13 cellular contexts compared by ENCODE assay signal in the genomic region with DNA sequence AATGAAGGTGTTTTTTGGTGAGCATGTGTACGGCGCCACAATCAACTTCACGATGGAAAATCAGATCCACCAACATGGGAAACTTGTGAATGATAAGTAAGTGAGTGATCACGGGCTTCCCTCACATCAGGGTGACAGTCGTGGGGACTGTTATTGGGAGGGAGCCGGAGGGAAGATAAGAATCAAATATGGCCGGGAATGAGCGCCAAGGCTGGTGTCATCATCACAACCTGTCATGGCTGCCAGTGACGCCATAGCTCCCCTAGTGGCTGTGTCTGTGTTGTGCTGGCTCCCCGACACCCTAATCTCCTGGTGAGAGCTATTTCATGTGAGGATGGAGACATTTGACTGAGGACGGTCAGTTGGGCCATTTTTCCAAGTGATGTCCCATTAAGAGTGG.
DNase-seq lines count a peak whose midpoint lies in the region; ATAC-seq and TF ChIP-seq lines count a peak whose summit lies in the region.
"Had no signal": no experiment of that assay in that cellular context is flagged by ENCODE, and none has a peak within 500 bp of the region (broad histone marks: within the 10 kb centered on the region; RNA-seq: fewer than 3 reads in every experiment).

No MANE protein-coding gene starts in this region.

- H3K4me3 ChIP-seq in GM23338: no peak overlapping the region
- H3K4me3 ChIP-seq in SJCRH30: no peak overlapping the region
- H3K4me3 ChIP-seq in fibroblast of villous mesenchyme (ENCODE audit: low read depth, low read length): no peak overlapping the region
- H3K4me3 ChIP-seq in ovary: no peak overlapping the region
- H3K4me3 ChIP-seq in testis: no peak overlapping the region
- H3K4me3 ChIP-seq: adrenal gland had no signal

- no peaks in the 10 kb centered on the region for H3F3A ChIP-seq in GM23338 (replicated peaks; ENCODE audit: low read depth)

- H3K4me2 ChIP-seq in GM23338: no peak overlapping the region

- no peaks in the 10 kb centered on the region for H3K4me1 ChIP-seq in GM23338 (ENCODE audit: insufficient read depth)
- no peaks in the 10 kb centered on the region for H3K4me1 ChIP-seq in SJCRH30
- H3K4me1 ChIP-seq in ovary (ENCODE audit: insufficient read depth): no peaks in the 10 kb centered on the region
- H3K4me1 ChIP-seq in testis: no peaks in the 10 kb centered on the region

- peak; percentile 76 for ATAC-seq in GM23338

- no peaks in the 10 kb centered on the region for H3K36me3 ChIP-seq in GM23338 (ENCODE audit: insufficient read depth)
- H3K36me3 ChIP-seq in SJCRH30: no peaks in the 10 kb centered on the region
- H3K36me3 ChIP-seq in ovary: no peaks in the 10 kb centered on the region
- no peaks in the 10 kb centered on the region for H3K36me3 ChIP-seq in testis (ENCODE audit: low read depth, missing control alignments)
- H3K36me3 ChIP-seq: adrenal gland had no signal

- peaks cover 4% of the 10 kb centered on the region for H3K27me3 Mint-ChIP-seq in GM23338 (ENCODE audit: insufficient read depth, low read depth, poor library complexity)

- no peaks in the 10 kb centered on the region for H3K79me2 ChIP-seq in GM23338 (replicated peaks; ENCODE audit: insufficient read depth)

- H3K4me3 Mint-ChIP-seq in GM23338: no peak overlapping the region
- H3K4me3 Mint-ChIP-seq: activated B cell treated with CpG ODN at 0.5 μM for 24 hours, naive B cell had no signal

- H3K36me3 Mint-ChIP-seq in GM23338 (ENCODE audit: low read depth): no peaks in the 10 kb centered on the region
- H3K36me3 Mint-ChIP-seq: naive B cell had no signal

- peak; percentile 61 for TF ChIP-seq CTCF in C4-2B (conservative IDR thresholded peaks at IDR 0.05)
- peak; percentile 72 to 80 for TF ChIP-seq CTCF in GM23338 (conservative IDR thresholded peaks at IDR 0.05; ENCODE audit: low read depth in 2 of 2)
- TF ChIP-seq CTCF in fibroblast of villous mesenchyme (IDR thresholded peaks at IDR 0.05; ENCODE audit: insufficient read depth, low read depth, low read length): peak; percentile 31
- no peak for TF ChIP-seq CTCF in ovary (IDR thresholded peaks at IDR 0.05)
- no peak for TF ChIP-seq CTCF in testis (IDR thresholded peaks at IDR 0.05)

- peak overlapping the region; percentile 73; the same call in 1 of the 2 replicates for H2AFZ ChIP-seq in GM23338

- H3K9me2 ChIP-seq in GM23338 (ENCODE audit: insufficient read depth): 0 out of 2 replicates have a peak, but pooled peaks cover 3% of the 10 kb centered on the region

- H3K9me3 Mint-ChIP-seq in GM23338: no peaks in the 10 kb centered on the region
- H3K9me3 Mint-ChIP-seq: activated B cell treated with CpG ODN at 0.5 μM for 24 hours, naive B cell had no signal

- DNase-seq in GM23338 (ENCODE audit: low spot score) (peak; percentile 79), SJCRH30 (peak; percentile 10 to 29), fibroblast of villous mesenchyme (ENCODE audit: low read depth) (no peak), caudate nucleus (lab: John Stamatoyannopoulos, UW) (no peak), ovary (no peak), testis (no peak), hippocampal formation (lab: John Stamatoyannopoulos, UW) (no peak)
- DNase-seq: activated B cell treated with CpG ODN at 0.5 μM for 24 hours; naive B cell; NCI-H510A; stimulated activated CD4-positive, alpha-beta T cell treated with anti-CD3 and anti-CD28 coated beads, Interleukin-4, amount 100 ng/mL, for 24 hours had no signal

- no peaks in the 10 kb centered on the region for H3K4me1 Mint-ChIP-seq in GM23338

- no peak for TF ChIP-seq EP300 in ovary (IDR thresholded peaks at IDR 0.05)

- H3K27me3 ChIP-seq in GM23338 (ENCODE audit: insufficient read depth) (no peaks in the 10 kb centered on the region), SJCRH30 (no peaks in the 10 kb centered on the region), ovary (no peaks in the 10 kb centered on the region), testis (no peaks in the 10 kb centered on the region)
- H3K27me3 ChIP-seq: adrenal gland had no signal

- H3K9me3 ChIP-seq in SJCRH30 (replicated peaks): no peaks in the 10 kb centered on the region
- H3K9me3 ChIP-seq in ovary: no peaks in the 10 kb centered on the region
- H3K9me3 ChIP-seq in testis: no peaks in the 10 kb centered on the region
- H3K9me3 ChIP-seq: adrenal gland had no signal

- TF ChIP-seq POLR2A in ovary (IDR thresholded peaks at IDR 0.05) (no peak), testis (IDR thresholded peaks at IDR 0.05) (no peak)

- no peak overlapping the region for H3K27ac Mint-ChIP-seq in GM23338
- H3K27ac Mint-ChIP-seq: activated B cell treated with CpG ODN at 0.5 μM for 24 hours, naive B cell had no signal

- intact Hi-C loops in ovary (cut with DNase I): no loop called here
- intact Hi-C loops in testis (cut with DNase I; ENCODE audit: low total_unique reads): no loop called here

- WGBS in ovary, 3 donors: 74 to 81% (median 76%) methylated on average over 11 of the region's 11 CpGs
- 89% methylated on average over 11 of the region's 11 CpGs for WGBS in testis, 2 donors

- H3K27ac ChIP-seq in C4-2B (no peak overlapping the region), GM23338 (ENCODE audit: low read depth) (no peak overlapping the region), SJCRH30 (no peak overlapping the region), caudate nucleus (ENCODE audit: low read depth, low read length) (no peak overlapping the region), ovary (no peak overlapping the region), testis (no peak overlapping the region)
- H3K27ac ChIP-seq: adrenal gland had no signal

- no peaks in the 10 kb centered on the region for H4K20me1 ChIP-seq in GM23338 (replicated peaks; ENCODE audit: insufficient read depth)

TF ChIP-seq in GM23338, 12 proteins besides CTCF, POLR2A, EP300 and RAD21:
- TF ChIP-seq CREB1 (CRISPR knock-in tag; IDR thresholded peaks at IDR 0.05; ENCODE audit: low read depth) (peak; percentile 78), ZNF114 (CRISPR knock-in tag; IDR thresholded peaks at IDR 0.05) (no peak)

Comparison
In these comparisons a context has a peak if more than half of its experiments do, and no peak if none do; other contexts are left out.
1. CTCF ChIP-seq: peak in C4-2B (single experiment), GM23338 (2 of 2) and fibroblast of villous mesenchyme (single experiment); none in ovary (0 of 3) and testis (0 of 3).
2. DNase-seq: peak in GM23338 (single experiment) and SJCRH30 (2 of 2); none in fibroblast of villous mesenchyme (single experiment), caudate nucleus (0 of 61), ovary (0 of 5), testis (single experiment) and hippocampal formation (0 of 2).